In the genomic region with DNA sequence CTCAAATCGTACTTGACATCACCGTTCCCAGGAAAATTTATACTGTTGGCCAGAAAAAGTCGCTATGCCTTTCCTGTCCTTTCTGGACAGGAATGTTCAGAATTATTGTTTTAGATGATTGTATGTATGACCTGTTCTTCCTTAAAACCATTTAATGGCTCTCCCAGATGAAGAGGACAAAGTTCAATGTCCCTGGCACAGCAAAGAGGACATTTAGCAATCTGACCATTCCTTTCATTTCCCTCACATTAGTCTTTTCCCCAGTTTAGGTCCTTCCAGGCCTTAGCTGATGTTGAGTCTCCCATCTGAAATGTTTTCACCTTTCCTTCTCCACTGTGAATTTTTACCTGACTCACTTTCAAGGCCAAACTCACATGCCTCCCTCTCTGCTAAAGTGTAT, we compare ENCODE assay signal across 21 cellular contexts.
"Had no signal": no experiment of that assay in that cellular context is flagged by ENCODE, and none has a peak within 500 bp of the region (broad histone marks: within the 10 kb centered on the region; RNA-seq: fewer than 3 reads in every experiment).

No MANE protein-coding gene starts in this region.

- H3K4me1 ChIP-seq: gastrocnemius medialis, neural progenitor cell, uterus had no signal

- H3K9ac ChIP-seq: neural progenitor cell had no signal

- H3K4me3 ChIP-seq: gastrocnemius medialis, lung, neural progenitor cell, uterus had no signal

- H3K27me3 ChIP-seq: gastrocnemius medialis, neural progenitor cell, uterus had no signal

- H3K27ac ChIP-seq: gastrocnemius medialis, neural progenitor cell, uterus had no signal

- H3K4me2 ChIP-seq: neural progenitor cell had no signal

- H3K9me3 ChIP-seq: gastrocnemius medialis, uterus had no signal

- DNase-seq: activated CD4-positive, alpha-beta memory T cell treated with anti-CD3 and anti-CD28 coated beads for 36 hours; activated CD4-positive, alpha-beta T cell treated with anti-CD3 and anti-CD28 coated beads for 48 hours; activated effector memory CD4-positive, alpha-beta T cell treated with Interleukin-2 at 50 U/mL for 16 hours; activated naive CD4-positive, alpha-beta T cell treated with anti-CD3 and anti-CD28 coated beads for 36 hours; activated naive CD8-positive, alpha-beta T cell treated with anti-CD3 and anti-CD28 coated beads, Interleukin-2, amount 10 ng/mL, durations not matched to agents 7 days and 5 days; activated T-cell treated with anti-CD3 and anti-CD28 coated beads, Interleukin-2, amount 50 U/mL, for 72 hours; amygdala; cerebellar nuclear complex; cortex of kidney; gastrocnemius medialis; islet precursor cell; left colon; naive thymus-derived CD4-positive, alpha-beta T cell; retina; stimulated activated CD4-positive, alpha-beta T cell treated with anti-CD3 and anti-CD28 coated beads, Interleukin-1b, Interleukin-23, amount 100 ng/mL, for 48 hours; SW 1271; T-helper 17 cell; trophoblast cell; uterus had no signal

- H2AFZ ChIP-seq: neural progenitor cell had no signal

- H3K36me3 ChIP-seq: gastrocnemius medialis, neural progenitor cell, uterus had no signal
